17 cellular contexts compared by ENCODE assay signal in the genomic region with DNA sequence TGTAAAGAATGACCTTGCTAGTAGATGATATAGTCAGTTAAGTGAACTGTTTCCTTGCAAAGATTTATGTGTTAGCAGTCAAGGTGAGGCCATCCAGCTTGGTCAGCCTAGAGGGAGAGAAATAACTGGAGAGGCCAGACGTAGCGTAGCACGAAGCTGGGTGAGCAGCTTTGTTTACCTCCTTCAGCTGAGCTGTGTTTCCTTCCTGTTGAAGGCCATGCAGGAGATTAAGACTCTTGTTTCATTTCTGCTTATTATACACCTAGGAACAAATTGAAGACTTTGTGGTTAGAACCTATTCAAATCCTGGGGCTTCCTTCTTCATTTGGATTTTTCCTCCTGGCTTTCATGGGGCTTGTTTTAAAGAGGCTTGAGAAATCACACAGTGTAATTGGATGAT.
DNase-seq lines count a peak whose midpoint lies in the region; ATAC-seq and TF ChIP-seq lines count a peak whose summit lies in the region.
"Had no signal": no experiment of that assay in that cellular context is flagged by ENCODE, and none has a peak within 500 bp of the region (broad histone marks: within the 10 kb centered on the region; RNA-seq: fewer than 3 reads in every experiment).

No MANE protein-coding gene starts in this region.

- no peaks in the 10 kb centered on the region for H4K20me1 ChIP-seq in DOHH2 (ENCODE audit: control insufficient read depth, insufficient read depth, low read depth, low read length)
- no peaks in the 10 kb centered on the region for H4K20me1 ChIP-seq in OCI-LY3 (ENCODE audit: insufficient read depth, low read length)

- H3K9me3 ChIP-seq in DOHH2 (ENCODE audit: control insufficient read depth, insufficient read depth, low read length) (no peaks in the 10 kb centered on the region), OCI-LY3 (ENCODE audit: insufficient read depth, low read length) (no peaks in the 10 kb centered on the region)
- H3K9me3 ChIP-seq: A549, Peyer's patch had no signal

- peaks cover 33% of the 10 kb centered on the region for H3K27me3 ChIP-seq in DOHH2 (ENCODE audit: control insufficient read depth, low read length)
- peaks cover 10% of the 10 kb centered on the region; the same call in 1 of the 2 replicates for H3K27me3 ChIP-seq in OCI-LY3 (ENCODE audit: low read depth, low read length)
- H3K27me3 ChIP-seq: Peyer's patch had no signal

- TF ChIP-seq CTCF in DOHH2 (IDR thresholded peaks at IDR 0.05; ENCODE audit: low read depth, low read length, poor library complexity, severe bottlenecking) (no peak), OCI-LY3 (IDR thresholded peaks at IDR 0.05; ENCODE audit: low read depth, low read length) (no peak)

- peak overlapping the region; percentile 36 for H3K4me3 ChIP-seq in DOHH2 (ENCODE audit: low read length)
- no peak overlapping the region for H3K4me3 ChIP-seq in OCI-LY3 (ENCODE audit: low read length)
- H3K4me3 ChIP-seq: A549, Peyer's patch had no signal

- no peak overlapping the region for H2AFZ ChIP-seq in OCI-LY3 (ENCODE audit: low read depth, low read length)

- H3K36me3 ChIP-seq in DOHH2 (ENCODE audit: control insufficient read depth, low read length) (no peaks in the 10 kb centered on the region), OCI-LY3 (replicated peaks; ENCODE audit: low read depth, low read length) (no peaks in the 10 kb centered on the region)
- H3K36me3 ChIP-seq: Peyer's patch had no signal

- 0 out of 2 replicates have a peak, but pooled peaks cover 2% of the 10 kb centered on the region for H3F3A ChIP-seq in DOHH2 (ENCODE audit: control insufficient read depth, insufficient read depth)

- no peaks in the 10 kb centered on the region for H3K9me2 ChIP-seq in DOHH2 (replicated peaks; ENCODE audit: control insufficient read depth, low read length)

- DNase-seq in left kidney (ENCODE audit: low read depth, low spot score) (peak; percentile 15), GF-D8 (lab: John Stamatoyannopoulos, UW) (no peak), cerebellar nuclear complex (lab: John Stamatoyannopoulos, UW) (no peak)
- DNase-seq: C1 segment of cervical spinal cord, DMS 273 treated with DMSO at 0.1 percent for 48 hours, NCI-H187 treated with DMSO at 0.1 percent for 48 hours, NCI-H526 treated with DMSO at 0.1 percent for 48 hours, Peyer's patch, T-helper 1 cell had no signal

- H3K4me1 ChIP-seq in DOHH2 (ENCODE audit: control insufficient read depth, low read length) (peaks cover 15% of the 10 kb centered on the region), OCI-LY3 (ENCODE audit: low read length) (peaks cover 6% of the 10 kb centered on the region)

- no peak overlapping the region for H3K27ac ChIP-seq in DOHH2 (ENCODE audit: low read depth, low read length)
- H3K27ac ChIP-seq in OCI-LY3 (ENCODE audit: low read length): no peak overlapping the region
- H3K27ac ChIP-seq: A549, Peyer's patch had no signal

- H3K4me2 ChIP-seq in DOHH2 (ENCODE audit: low read length): peak overlapping the region; percentile 64
- peak overlapping the region; percentile 14; the same call in 1 of the 2 replicates for H3K4me2 ChIP-seq in OCI-LY3 (ENCODE audit: low read length)
- H3K4me2 ChIP-seq: A549 had no signal

- ATAC-seq in GM19324 (IDR thresholded peaks at IDR 0.05; ENCODE audit: low FRiP score, unreplicated experiment) (peak; percentile 63), GM21528 (IDR thresholded peaks at IDR 0.05; ENCODE audit: low FRiP score, unreplicated experiment) (no peak), HG02840 (IDR thresholded peaks at IDR 0.05; ENCODE audit: low FRiP score, unreplicated experiment) (no peak)
- ATAC-seq: A549, Right ventricle myocardium inferior, SK-N-SH treated with all-trans-retinoic acid at 6 μM for 48 hours had no signal

- no peak overlapping the region for H3K9ac ChIP-seq in OCI-LY3 (ENCODE audit: low read length)

- H3K79me2 ChIP-seq in DOHH2 (ENCODE audit: control insufficient read depth, low read length) (no peaks in the 10 kb centered on the region), OCI-LY3 (ENCODE audit: low read length) (no peaks in the 10 kb centered on the region)
